ENCODE assay signal across 34 cellular contexts in genomic region chr16:83310816-83311215, GRCh38.
"Had no signal": no experiment of that assay in that cellular context is flagged by ENCODE, and none has a peak within 500 bp of the region (broad histone marks: within the 10 kb centered on the region; RNA-seq: fewer than 3 reads in every experiment).

No MANE protein-coding gene starts in this region.

- H3K36me3 ChIP-seq: adrenal gland, cardiac muscle cell, colonic mucosa, gastroesophageal sphincter, heart right ventricle, WERI-Rb-1 had no signal

- H3K4me1 ChIP-seq: adrenal gland, body of pancreas, colonic mucosa, gastroesophageal sphincter had no signal

- H3K79me2 ChIP-seq: hepatocyte had no signal

- H3K9me3 Mint-ChIP-seq: activated B cell treated with CpG ODN at 0.5 μM for 24 hours; activated CD8-positive, alpha-beta T cell treated with anti-CD3 and anti-CD28 coated beads for 36 hours; activated naive CD8-positive, alpha-beta T cell treated with anti-CD3 and anti-CD28 coated beads for 36 hours; activated naive CD8-positive, alpha-beta T cell treated with anti-CD3 and anti-CD28 coated beads, Interleukin-2, amount 50 U/mL, for 24 hours; activated T-cell treated with anti-CD3 and anti-CD28 coated beads, Interleukin-2, amount 50 U/mL, for 4 hours; activated T-helper 17 cell treated with anti-CD3 and anti-CD28 coated beads, Interleukin-2, amount 50 U/mL, for 72 hours; endodermal cell; T-helper 2 cell treated with Interferon-gamma antibody and Interleukin-4, amounts not matched to agents 5 μg/mL and 100 μg/mL, for 36 hours had no signal

- H2AFZ ChIP-seq: hepatocyte had no signal

- H3K27ac ChIP-seq: adrenal gland, body of pancreas, cardiac muscle cell, colonic mucosa, gastroesophageal sphincter, heart right ventricle, hepatocyte, WERI-Rb-1 had no signal

- H3K27ac Mint-ChIP-seq: activated B cell treated with CpG ODN at 0.5 μM for 24 hours; activated CD8-positive, alpha-beta T cell treated with anti-CD3 and anti-CD28 coated beads for 36 hours; activated naive CD8-positive, alpha-beta T cell treated with anti-CD3 and anti-CD28 coated beads for 36 hours; activated naive CD8-positive, alpha-beta T cell treated with anti-CD3 and anti-CD28 coated beads, Interleukin-2, amount 50 U/mL, for 24 hours; activated T-helper 17 cell treated with anti-CD3 and anti-CD28 coated beads, Interleukin-2, amount 50 U/mL, for 72 hours; endodermal cell; T-helper 17 cell; T-helper 2 cell treated with Interferon-gamma antibody and Interleukin-4, amounts not matched to agents 5 μg/mL and 100 μg/mL, for 36 hours had no signal

- H3K27me3 ChIP-seq: adrenal gland, body of pancreas, cardiac muscle cell, colonic mucosa, gastroesophageal sphincter, heart right ventricle had no signal

- H3K4me2 ChIP-seq: hepatocyte had no signal

- H3K4me1 Mint-ChIP-seq: activated B cell treated with CpG ODN at 0.5 μM for 24 hours; activated naive CD8-positive, alpha-beta T cell treated with anti-CD3 and anti-CD28 coated beads for 36 hours; activated naive CD8-positive, alpha-beta T cell treated with anti-CD3 and anti-CD28 coated beads, Interleukin-2, amount 50 U/mL, for 24 hours; activated T-helper 17 cell treated with anti-CD3 and anti-CD28 coated beads, Interleukin-2, amount 50 U/mL, for 72 hours; T-helper 17 cell had no signal

- H3K4me3 Mint-ChIP-seq: activated B cell treated with CpG ODN at 0.5 μM for 24 hours; activated CD8-positive, alpha-beta T cell treated with anti-CD3 and anti-CD28 coated beads for 36 hours; activated naive CD8-positive, alpha-beta T cell treated with anti-CD3 and anti-CD28 coated beads for 36 hours; activated naive CD8-positive, alpha-beta T cell treated with anti-CD3 and anti-CD28 coated beads, Interleukin-2, amount 50 U/mL, for 24 hours; activated T-cell treated with anti-CD3 and anti-CD28 coated beads, Interleukin-2, amount 50 U/mL, for 4 hours; activated T-helper 17 cell treated with anti-CD3 and anti-CD28 coated beads, Interleukin-2, amount 50 U/mL, for 72 hours; endodermal cell; T-helper 17 cell; T-helper 2 cell treated with Interferon-gamma antibody and Interleukin-4, amounts not matched to agents 5 μg/mL and 100 μg/mL, for 36 hours had no signal

- H3K27me3 Mint-ChIP-seq: activated naive CD8-positive, alpha-beta T cell treated with anti-CD3 and anti-CD28 coated beads, Interleukin-2, amount 50 U/mL, for 24 hours had no signal

- H3K9me3 ChIP-seq: adrenal gland, body of pancreas, colonic mucosa, gastroesophageal sphincter, heart right ventricle had no signal

- H3K4me3 ChIP-seq: adrenal gland, body of pancreas, cardiac muscle cell, colonic mucosa, gastroesophageal sphincter, heart right ventricle, hepatocyte had no signal

- DNase-seq: activated B cell treated with CpG ODN at 0.5 μM for 24 hours; activated CD4-positive, alpha-beta T cell treated with anti-CD3 and anti-CD28 coated beads for 48 hours; activated CD4-positive, alpha-beta T cell treated with anti-CD3 and anti-CD28 coated beads, Interleukin-2, amount 50 U/mL, for 1 hour; activated CD4-positive, alpha-beta T cell treated with anti-CD3 and anti-CD28 coated beads, Interleukin-2, amount 50 U/mL, for 48 hours; activated CD8-positive, alpha-beta memory T cell treated with anti-CD3 and anti-CD28 coated beads for 24 hours; activated CD8-positive, alpha-beta T cell treated with anti-CD3 and anti-CD28 coated beads for 36 hours; activated effector memory CD4-positive, alpha-beta T cell treated with Interleukin-2 at 50 U/mL for 16 hours; activated gamma-delta T cell treated with Interleukin-2 at 50 U/mL for 16 hours; activated naive CD4-positive, alpha-beta T cell treated with anti-CD3 and anti-CD28 coated beads, Interleukin-2, amount 50 U/mL, for 16 hours; activated naive CD4-positive, alpha-beta T cell treated with Interleukin-2 at 50 U/mL for 16 hours; activated naive CD8-positive, alpha-beta T cell treated with anti-CD3 and anti-CD28 coated beads for 36 hours; activated naive CD8-positive, alpha-beta T cell treated with anti-CD3 and anti-CD28 coated beads, Interleukin-2, amount 50 U/mL, for 24 hours; activated T-cell treated with anti-CD3 and anti-CD28 coated beads, Interleukin-2, amount 50 U/mL, for 4 hours; adrenal gland; amygdala; aorta; body of pancreas; central memory CD4-positive, alpha-beta T cell; cerebellar nuclear complex; colonic mucosa; effector CD8-positive, alpha-beta T cell; endodermal cell; foreskin melanocyte; heart right ventricle; T-helper 17 cell; T1000; WERI-Rb-1 had no signal

- ATAC-seq: activated CD4-positive, CD25-positive, alpha-beta regulatory T cell treated with anti-CD3 and anti-CD28 coated beads, Interleukin-2, amount 50 U/mL, for 24 hours; activated CD8-positive, alpha-beta T cell treated with anti-CD3 and anti-CD28 coated beads for 36 hours; activated naive CD8-positive, alpha-beta T cell treated with anti-CD3 and anti-CD28 coated beads, Interleukin-2, amount 50 U/mL, for 24 hours; activated T-cell treated with anti-CD3 and anti-CD28 coated beads, Interleukin-2, amount 50 U/mL, for 4 hours; activated T-helper 17 cell treated with anti-CD3 and anti-CD28 coated beads, Interleukin-2, amount 50 U/mL, for 72 hours; body of pancreas; esophagus mucosa; gastroesophageal sphincter; heart right ventricle; T-helper 17 cell had no signal

- H3K36me3 Mint-ChIP-seq: activated naive CD8-positive, alpha-beta T cell treated with anti-CD3 and anti-CD28 coated beads for 36 hours had no signal
